ENCODE assay signal across 8 cellular contexts in genomic region chr7:106176414-106177294, GRCh38.
DNase-seq lines count a peak whose midpoint lies in the region; ATAC-seq and TF ChIP-seq lines count a peak whose summit lies in the region.

No MANE protein-coding gene starts in this region.

- no peaks in the 10 kb centered on the region for H3K9me2 ChIP-seq in hepatocyte (replicated peaks; ENCODE audit: insufficient read depth)

- DNase-seq in Caco-2 (peak; percentile 81 to 89), NCI-H1092 (lab: John Stamatoyannopoulos, UW) (peak; percentile 65), T-helper 17 cell (peak; percentile 48 to 65 (median 55)), anterior cingulate cortex (lab: John Stamatoyannopoulos, UW) (peak in 55 of 58 donors; percentile 18 to 87 (median 61)), hepatocyte (ENCODE audit: low spot score) (peak; percentile 89), skeletal muscle cell (ENCODE audit: low read depth) (peak; percentile 36), cortex of kidney (lab: John Stamatoyannopoulos, UW) (no peak)

- no peaks in the 10 kb centered on the region for H3K27me3 ChIP-seq in Caco-2 (replicated peaks; ENCODE audit: control insufficient read depth, insufficient read depth, low read length)
- peaks cover 4% of the 10 kb centered on the region for H3K27me3 ChIP-seq in hepatocyte

- 15% methylated on average over 11 of the region's 11 CpGs for WGBS in hepatocyte (ENCODE audit: low lambda C conversion rate, missing lambda C conversion rate)

- H3K27me3 Mint-ChIP-seq in Caco-2 (ENCODE audit: insufficient read depth, unreplicated experiment) (peaks cover 3% of the 10 kb centered on the region), T-helper 17 cell (peaks cover 40% of the 10 kb centered on the region)

- H3K4me1 Mint-ChIP-seq in Caco-2 (ENCODE audit: low read depth, unreplicated experiment), result no peaks in the 10 kb centered on the region
- peaks cover 9% of the 10 kb centered on the region for H3K4me1 Mint-ChIP-seq in T-helper 17 cell

- no peaks in the 10 kb centered on the region for H3K79me2 ChIP-seq in hepatocyte

- POLR2A ChIA-PET in Caco-2 (lab: Charles Lee), result interaction anchor here (0.7 to 1.1 kb wide), 2 partner anchors 20 to 288 kb away, joined by 3 to 4 read pairs; no protein-coding TSS in a partner anchor

- BruUV-seq in Caco-2 (replicated peaks; lab: Mats Ljungman, UMichigan), result no TSS peak

- H3K27ac ChIP-seq in hepatocyte, result no peak overlapping the region

- H3K36me3 Mint-ChIP-seq in Caco-2 (ENCODE audit: insufficient read depth, unreplicated experiment) (no peaks in the 10 kb centered on the region), T-helper 17 cell (ENCODE audit: low read depth) (peaks cover 3% of the 10 kb centered on the region)

- H3K9me3 Mint-ChIP-seq in Caco-2 (ENCODE audit: unreplicated experiment), result no peaks in the 10 kb centered on the region

- TF ChIP-seq CTCF in Caco-2 (IDR thresholded peaks at IDR 0.05; ENCODE audit: insufficient read depth in 1 of 2, low read depth in 1 of 2, low read length in 1 of 2, severe bottlenecking in 1 of 2, unreplicated experiment in 1 of 2), result peak; percentile 96
- TF ChIP-seq CTCF in hepatocyte (IDR thresholded peaks at IDR 0.05; ENCODE audit: poor library complexity), result peak; percentile 94

- no peak overlapping the region for H3K4me3 ChIP-seq in Caco-2 (ENCODE audit: low read depth, low read length)
- H3K4me3 ChIP-seq in hepatocyte, result no peak overlapping the region
- H3K4me3 ChIP-seq in skeletal muscle cell (ENCODE audit: low read depth, low read length), result no peak overlapping the region

- H3K36me3 ChIP-seq in Caco-2 (ENCODE audit: control insufficient read depth, insufficient read depth, low read length), result no peaks in the 10 kb centered on the region
- no peaks in the 10 kb centered on the region for H3K36me3 ChIP-seq in hepatocyte (replicated peaks; ENCODE audit: insufficient read depth, low read depth)

- no peaks in the 10 kb centered on the region for H4K20me1 ChIP-seq in hepatocyte (ENCODE audit: insufficient read depth, poor library complexity, severe bottlenecking)

- peak overlapping the region; percentile 11 for H2AFZ ChIP-seq in hepatocyte

- H3K9me3 ChIP-seq in Caco-2, result no peaks in the 10 kb centered on the region
- no peaks in the 10 kb centered on the region for H3K9me3 ChIP-seq in T-helper 17 cell (ENCODE audit: control insufficient read depth, low read length, poor library complexity, severe bottlenecking)
- no peaks in the 10 kb centered on the region for H3K9me3 ChIP-seq in hepatocyte (ENCODE audit: low read depth)

- ATAC-seq in GM21619 (IDR thresholded peaks at IDR 0.05; ENCODE audit: unreplicated experiment) (peak; percentile 84), T-helper 17 cell (peak; percentile 89)

- H3K4me1 ChIP-seq in Caco-2, result no peaks in the 10 kb centered on the region
- H3K4me1 ChIP-seq in hepatocyte (ENCODE audit: insufficient read depth), result no peaks in the 10 kb centered on the region

- H3K27ac Mint-ChIP-seq in Caco-2 (ENCODE audit: unreplicated experiment) (no peak overlapping the region), T-helper 17 cell (no peak overlapping the region)

- H3K4me2 ChIP-seq in hepatocyte, result no peak overlapping the region

- H3K4me3 Mint-ChIP-seq in Caco-2 (ENCODE audit: unreplicated experiment) (no peak overlapping the region), T-helper 17 cell (no peak overlapping the region)

- intact Hi-C loops in Caco-2 (cut with micrococcal nuclease; ENCODE audit: unreplicated experiment), result loop anchor here (1.0 to 5.0 kb wide), 6 partner anchors 286 to 604 kb away; no protein-coding TSS in a partner anchor

- CTCF ChIA-PET in Caco-2 (lab: Charles Lee), result interaction anchor here (0.6 to 1.7 kb wide), 13 partner anchors 9 to 604 kb away, joined by 3 to 81 read pairs (median 6); partner anchors contain the start of genes CCDC71L and NAMPT
